In the genomic region with DNA sequence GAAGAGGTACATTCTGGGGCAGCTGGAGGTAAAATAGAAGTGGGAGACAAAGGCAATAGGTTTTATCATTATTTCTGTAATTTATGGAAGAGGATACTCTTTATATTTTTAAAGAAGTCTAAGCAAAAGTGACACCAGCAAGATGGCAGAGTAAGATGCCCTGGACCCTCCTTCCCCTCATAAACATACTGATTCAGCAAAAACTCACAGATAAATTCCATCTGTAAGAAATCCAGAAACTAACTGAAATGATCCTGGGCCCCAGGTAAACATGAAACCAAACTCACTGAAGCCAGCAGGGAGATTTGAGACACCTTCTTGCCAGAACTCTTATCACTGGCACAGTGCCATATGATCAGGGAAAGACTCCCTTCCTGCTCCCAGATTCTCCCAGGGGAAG, we compare ENCODE assay signal across 30 cellular contexts.
"Had no signal": no experiment of that assay in that cellular context is flagged by ENCODE, and none has a peak within 500 bp of the region (broad histone marks: within the 10 kb centered on the region; RNA-seq: fewer than 3 reads in every experiment).

No MANE protein-coding gene starts in this region.

- H3K27me3 ChIP-seq: ascending aorta, breast epithelium, cardiac muscle cell, colonic mucosa, gastroesophageal sphincter, heart right ventricle, hepatocyte had no signal

- H2AFZ ChIP-seq: hepatocyte had no signal

- H3K4me1 ChIP-seq: ascending aorta, breast epithelium, colonic mucosa, esophagus squamous epithelium, gastroesophageal sphincter, heart right ventricle had no signal

- FAIRE-seq: endometrium, endothelial cell of umbilical vein had no signal

- DNase-seq: activated CD4-positive, alpha-beta memory T cell treated with anti-CD3 and anti-CD28 coated beads, Interleukin-2, amount 10 ng/mL, durations not matched to agents 7 days and 5 days; activated CD4-positive, alpha-beta T cell treated with anti-CD3 and anti-CD28 coated beads for 36 hours; activated CD4-positive, alpha-beta T cell treated with anti-CD3 and anti-CD28 coated beads, Interleukin-2, amount 10 ng/mL, durations not matched to agents 24 days and 14 days; activated CD4-positive, alpha-beta T cell treated with anti-CD3 and anti-CD28 coated beads, Interleukin-2, amount 50 U/mL, for 4 hours; activated CD4-positive, CD25-positive, alpha-beta regulatory T cell; activated CD4-positive, CD25-positive, alpha-beta regulatory T cell treated with anti-CD3 and anti-CD28 coated beads, Interleukin-2, amount 50 U/mL, for 72 hours; activated CD8-positive, alpha-beta memory T cell treated with anti-CD3 and anti-CD28 coated beads, Interleukin-2, amount 50 U/mL, for 48 hours; activated gamma-delta T cell; activated naive CD4-positive, alpha-beta T cell; activated naive CD4-positive, alpha-beta T cell treated with anti-CD3 and anti-CD28 coated beads, Interleukin-2, amount 10 ng/mL, durations not matched to agents 7 days and 5 days; activated naive CD8-positive, alpha-beta T cell treated with anti-CD3 and anti-CD28 coated beads, Interleukin-2, amount 10 ng/mL, durations not matched to agents 7 days and 5 days; activated T-cell treated with anti-CD3 and anti-CD28 coated beads for 4 hours; activated T-cell treated with anti-CD3 and anti-CD28 coated beads, Interleukin-2, amount 50 U/mL, for 24 hours; activated T-cell treated with anti-CD3 and anti-CD28 coated beads, Interleukin-2, amount 50 U/mL, for 72 hours; central memory CD4-positive, alpha-beta T cell; cerebellar nuclear complex; colonic mucosa; effector CD8-positive, alpha-beta T cell; esophagus squamous epithelium; foreskin melanocyte; heart right ventricle had no signal

- H3K36me3 ChIP-seq: ascending aorta, breast epithelium, cardiac muscle cell, colonic mucosa, esophagus squamous epithelium, gastroesophageal sphincter, heart right ventricle had no signal

- H3K4me3 ChIP-seq: ascending aorta, breast epithelium, cardiac muscle cell, colonic mucosa, esophagus squamous epithelium, gastroesophageal sphincter, heart right ventricle, hepatocyte had no signal

- H3K4me2 ChIP-seq: hepatocyte had no signal

- H3K9me3 ChIP-seq: colonic mucosa had no signal

- H3K27ac ChIP-seq: ascending aorta, breast epithelium, cardiac muscle cell, colonic mucosa, epithelial cell of prostate, esophagus squamous epithelium, gastroesophageal sphincter, heart right ventricle, hepatocyte had no signal

- ATAC-seq: activated CD4-positive, alpha-beta T cell treated with anti-CD3 and anti-CD28 coated beads for 36 hours; activated naive CD4-positive, alpha-beta T cell treated with anti-CD3 and anti-CD28 coated beads, Interleukin-2, amount 50 U/mL, for 72 hours; activated T-cell treated with anti-CD3 and anti-CD28 coated beads, Interleukin-2, amount 50 U/mL, for 72 hours; gastroesophageal sphincter; heart right ventricle had no signal

- H3K79me2 ChIP-seq: hepatocyte had no signal
